ENCODE assay signal across 36 cellular contexts in genomic region chr15:65342493-65342892, GRCh38. TPM values are rescaled to one million over a fixed set of nuclear protein-coding genes. Genes with fewer than 3 reads are reported as not detected.
"Had no signal": no experiment of that assay in that cellular context is flagged by ENCODE, and none has a peak within 500 bp of the region (broad histone marks: within the 10 kb centered on the region; RNA-seq: fewer than 3 reads in every experiment).

No MANE protein-coding gene starts in this region.

- DNase-seq: activated CD4-positive, alpha-beta T cell treated with anti-CD3 and anti-CD28 coated beads for 4 hours; activated CD4-positive, alpha-beta T cell treated with anti-CD3 and anti-CD28 coated beads, Interleukin-2, amount 50 U/mL, for 48 hours; activated CD8-positive, alpha-beta memory T cell treated with anti-CD3 and anti-CD28 coated beads for 24 hours; activated effector memory CD4-positive, alpha-beta T cell treated with Interleukin-2 at 50 U/mL for 16 hours; activated naive CD4-positive, alpha-beta T cell treated with anti-CD3 and anti-CD28 coated beads for 36 hours; activated naive CD8-positive, alpha-beta T cell treated with anti-CD3 and anti-CD28 coated beads for 36 hours; adrenal gland; body of pancreas; foreskin fibroblast; heart right ventricle; islet precursor cell; left cardiac atrium; left ventricle myocardium superior; midbrain; naive thymus-derived CD4-positive, alpha-beta T cell; stimulated activated CD4-positive, alpha-beta T cell treated with anti-CD3 and anti-CD28 coated beads, Interleukin-4, amount 100 ng/mL, for 4 hours; stimulated activated CD8-positive, alpha-beta memory T cell treated with anti-CD3 and anti-CD28 coated beads, Interleukin-4, amount 100 ng/mL, for 48 hours; stimulated activated naive CD8-positive, alpha-beta T cell treated with anti-CD3 and anti-CD28 coated beads, Interleukin-15, amount 100 ng/mL, for 72 hours; substantia nigra; SW 1271; T-helper 9 cell; upper lobe of right lung had no signal

- H3K27me3 ChIP-seq: adrenal gland, body of pancreas, cardiac muscle cell, upper lobe of right lung had no signal

- H3K4me3 ChIP-seq: adrenal gland, body of pancreas, cardiac muscle cell, heart right ventricle, skin epidermis, upper lobe of right lung had no signal

- H3K9me3 ChIP-seq: adrenal gland, body of pancreas, heart right ventricle, upper lobe of right lung had no signal

- FAIRE-seq: TTC549 had no signal

- H3K36me3 ChIP-seq: adrenal gland, cardiac muscle cell, heart right ventricle, upper lobe of right lung had no signal

- H3K4me1 ChIP-seq: adrenal gland, body of pancreas, upper lobe of right lung had no signal

- ATAC-seq: body of pancreas; esophagus mucosa; heart right ventricle; left cardiac atrium; left ventricle myocardium superior; naive thymus-derived CD4-positive, alpha-beta T cell; sciatic nerve; stimulated activated memory B cell treated with anti-CD40 and anti-IgM and Interleukin-4, amounts not matched to agents 10 μg/mL and 1 μg/mL and 100 μg/mL, for 72 hours; stimulated activated naive CD8-positive, alpha-beta T cell treated with anti-CD3 and anti-CD28 coated beads, Interleukin-15, amount 100 ng/mL, for 72 hours; upper lobe of right lung had no signal

- H3K27ac ChIP-seq: adrenal gland, body of pancreas, cardiac muscle cell, heart right ventricle, skin epidermis, upper lobe of right lung, VCaP had no signal

RNA-seq across cellular contexts. Expression of gene IGDCC3, which starts 35.3 kb away (rescaled TPM):
- total RNA-seq: activated naive CD4-positive, alpha-beta T cell treated with anti-CD3 and anti-CD28 coated beads for 36 hours; activated naive CD8-positive, alpha-beta T cell treated with anti-CD3 and anti-CD28 coated beads for 36 hours; aorta; body of pancreas; lung microvascular endothelial cell; naive thymus-derived CD4-positive, alpha-beta T cell; osteoblast; sciatic nerve; upper lobe of right lung had no signal
- polyA plus RNA-seq: aorta; naive thymus-derived CD4-positive, alpha-beta T cell had no signal

RNA-seq across cellular contexts. Expression of gene RNU5B-1, which starts 38.0 kb away (rescaled TPM):
- total RNA-seq: activated naive CD4-positive, alpha-beta T cell treated with anti-CD3 and anti-CD28 coated beads for 36 hours; body of pancreas; cardiac muscle cell; cerebellum; lung microvascular endothelial cell; osteoblast; renal cortical epithelial cell had no signal
- polyA plus RNA-seq: adrenal gland; aorta; cardiac muscle cell; heart right ventricle; naive thymus-derived CD4-positive, alpha-beta T cell; thymus had no signal

RNA-seq across cellular contexts. Expression of gene RNU5A-1, which starts 46.6 kb away (rescaled TPM):
- total RNA-seq: activated naive CD4-positive, alpha-beta T cell treated with anti-CD3 and anti-CD28 coated beads for 36 hours; activated naive CD8-positive, alpha-beta T cell treated with anti-CD3 and anti-CD28 coated beads for 36 hours; adrenal gland; aorta; body of pancreas; cardiac muscle cell; cerebellum; esophagus mucosa; heart right ventricle; left cardiac atrium; left ventricle myocardium superior; lung microvascular endothelial cell; naive thymus-derived CD4-positive, alpha-beta T cell; osteoblast; progenitor cell of endocrine pancreas; renal cortical epithelial cell; sciatic nerve; upper lobe of right lung had no signal
- polyA plus RNA-seq: adrenal gland; aorta; cardiac muscle cell; heart right ventricle; naive thymus-derived CD4-positive, alpha-beta T cell; thymus had no signal
